ENCODE assay signal across 1 cellular context in genomic region chr17:31472137-31472536, GRCh38.
TF ChIP-seq lines count a peak whose summit lies in the region.

No MANE protein-coding gene starts in this region.

TF ChIP-seq in K562, 482 proteins besides CTCF, POLR2A, EP300 and RAD21 (continued from another document):
- TF ChIP-seq REST (CRISPR knock-in tag; IDR thresholded peaks at IDR 0.05; ENCODE audit: low read depth), result no peak
- peak; percentile 86 for TF ChIP-seq C11orf30 (IDR thresholded peaks at IDR 0.05; ENCODE audit: low read depth)
- TF ChIP-seq PTTG1 (tag; IDR thresholded peaks at IDR 0.05; ENCODE audit: low read depth), result no peak
- TF ChIP-seq MEF2D (tag; conservative IDR thresholded peaks at IDR 0.05; ENCODE audit: low read depth), result no peak
- TF ChIP-seq ZBTB33 (CRISPR knock-in tag; IDR thresholded peaks at IDR 0.05), result peak; percentile 41; the same call in 1 of the 2 replicates
